In the genomic region with DNA sequence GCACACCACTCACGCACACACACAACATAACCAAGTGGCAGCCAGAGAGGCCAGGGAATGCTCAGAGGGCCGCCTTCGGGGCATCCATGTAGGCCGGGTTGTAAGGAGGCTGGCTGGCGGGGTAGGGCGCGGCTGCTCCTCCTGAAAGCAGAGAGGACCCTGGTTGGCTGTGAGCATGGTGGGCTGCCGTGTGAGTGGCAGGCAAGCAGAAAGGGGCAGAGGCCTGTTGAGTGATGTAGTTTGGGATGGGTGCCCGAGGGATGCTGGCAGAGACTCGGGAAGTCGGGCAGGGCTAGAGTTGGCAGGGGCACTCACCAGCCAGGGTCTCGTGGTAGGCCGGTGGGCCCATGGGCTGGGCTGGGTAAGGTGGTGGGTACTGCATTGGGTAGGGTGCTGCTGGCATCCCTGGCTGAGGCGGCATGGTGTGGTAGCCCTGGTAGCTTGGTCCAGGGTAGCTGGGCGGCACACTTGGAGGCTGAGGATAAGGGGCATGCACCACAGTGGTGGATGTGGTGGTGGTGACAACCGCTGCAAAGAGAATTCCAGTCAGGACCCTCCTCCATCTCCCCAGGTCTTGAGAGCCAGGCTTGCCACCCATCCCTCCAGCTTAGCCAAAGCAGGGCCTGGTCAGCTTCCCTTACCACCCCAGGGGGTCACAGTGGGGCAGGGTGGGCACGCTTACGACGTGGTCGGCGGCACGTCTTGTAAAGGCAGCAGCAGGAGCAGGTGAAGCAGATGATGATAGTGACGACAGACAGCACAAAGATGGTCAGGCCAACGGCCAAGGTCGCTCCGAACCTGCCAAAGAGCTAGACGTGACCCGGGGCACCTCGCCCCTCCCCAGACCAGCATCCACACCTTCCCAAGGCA, we compare ENCODE assay signal across 11 cellular contexts. TPM values are rescaled to one million over a fixed set of nuclear protein-coding genes. Genes with fewer than 3 reads are reported as not detected.
DNase-seq lines count a peak whose midpoint lies in the region; ATAC-seq and TF ChIP-seq lines count a peak whose summit lies in the region.
"Had no signal": no experiment of that assay in that cellular context is flagged by ENCODE, and none has a peak within 500 bp of the region (broad histone marks: within the 10 kb centered on the region; RNA-seq: fewer than 3 reads in every experiment).

No MANE protein-coding gene starts in this region.

- H4K5ac ChIP-seq in IMR-90 (ENCODE audit: low read depth, low read length) = no peak overlapping the region

- H2BK120ac ChIP-seq in IMR-90 (ENCODE audit: low read depth, low read length) (no peak overlapping the region), trophoblast cell (ENCODE audit: insufficient read depth, low read length, poor library complexity) (no peak overlapping the region)

- intact Hi-C loops in Caco-2 (cut with micrococcal nuclease; ENCODE audit: unreplicated experiment) (loop anchor here (10.0 kb wide), 1 partner anchor 196 kb away; a partner anchor contains a TSS), IMR-90 (cut with micrococcal nuclease) (loop anchor here (5.0 kb wide), 1 partner anchor 218 kb away; a partner anchor contains a TSS)

- no peak for TF ChIP-seq RAD21 in IMR-90 (IDR thresholded peaks at IDR 0.05; ENCODE audit: low read length)

- H3K4me3 ChIP-seq in Caco-2 (ENCODE audit: low read depth, low read length) (no peak overlapping the region), IMR-90 (ENCODE audit: insufficient read depth, low read depth, low read length) (no peak overlapping the region), trophoblast cell (ENCODE audit: low read depth, low read length) (no peak overlapping the region)
- H3K4me3 ChIP-seq: gastrocnemius medialis had no signal

- H2BK5ac ChIP-seq in IMR-90 (ENCODE audit: low read depth, low read length, poor library complexity, severe bottlenecking) (no peak overlapping the region), trophoblast cell (ENCODE audit: low read depth, low read length, poor library complexity) (no peak overlapping the region)

- H3K27me3 ChIP-seq in Caco-2 (replicated peaks; ENCODE audit: control insufficient read depth, insufficient read depth, low read length) (no peaks in the 10 kb centered on the region), IMR-90 (ENCODE audit: control insufficient read depth, insufficient read depth, low read length) (no peaks in the 10 kb centered on the region), trophoblast cell (ENCODE audit: insufficient read depth, low read length) (no peaks in the 10 kb centered on the region)
- H3K27me3 ChIP-seq: gastrocnemius medialis had no signal

- H3K27ac ChIP-seq in IMR-90 (ENCODE audit: insufficient read depth, low read length) (no peak overlapping the region), cingulate gyrus (ENCODE audit: low read depth, low read length) (peak overlapping the region; percentile 100), trophoblast cell (ENCODE audit: low read depth, low read length) (no peak overlapping the region)
- H3K27ac ChIP-seq: WERI-Rb-1 had no signal

- H3K18ac ChIP-seq in IMR-90 (ENCODE audit: low read depth, low read length) = no peak overlapping the region
- peak overlapping the region; percentile 10 for H3K18ac ChIP-seq in trophoblast cell (ENCODE audit: low read length)

- POLR2A ChIA-PET in Caco-2 (lab: Charles Lee) = no interaction called here
- POLR2A ChIA-PET in IMR-90 (lab: Charles Lee; ENCODE audit: unreplicated experiment) = no interaction called here

- TF ChIP-seq POLR2A in IMR-90 (IDR thresholded peaks at IDR 0.05; ENCODE audit: low read depth, low read length) = no peak

- H3K79me2 ChIP-seq in trophoblast cell (ENCODE audit: control insufficient read depth, insufficient read depth, low read length, poor library complexity) = peaks cover 10% of the 10 kb centered on the region

- dilution Hi-C loops in IMR-90 (cut with HindIII; ENCODE audit: low sequenced_read_pairs, unreplicated experiment) = no loop called here

- no peak overlapping the region for H2BK12ac ChIP-seq in trophoblast cell (ENCODE audit: low read length)

- H3K14ac ChIP-seq in IMR-90 (replicated peaks; ENCODE audit: low read depth, low read length) (no peak overlapping the region), trophoblast cell (ENCODE audit: low read length) (no peak overlapping the region)

- no peak overlapping the region for H3K4me3 Mint-ChIP-seq in Caco-2 (ENCODE audit: unreplicated experiment)

- H3K4ac ChIP-seq in IMR-90 (ENCODE audit: low read depth, low read length) = no peak overlapping the region
- no peak overlapping the region for H3K4ac ChIP-seq in trophoblast cell (ENCODE audit: low read depth, low read length)

- peaks cover 26% of the 10 kb centered on the region for H3K4me1 ChIP-seq in Caco-2
- H3K4me1 ChIP-seq in IMR-90 (ENCODE audit: control insufficient read depth, insufficient read depth, low read length) = peaks cover 26% of the 10 kb centered on the region
- peaks cover 12 to 21% of the 10 kb centered on the region in 2 experiments for H3K4me1 ChIP-seq in trophoblast cell (ENCODE audit: control insufficient read depth in 1 of 2, insufficient read depth in 2 of 2, low read length in 2 of 2)

- H2AFZ ChIP-seq in IMR-90 (replicated peaks; ENCODE audit: low read length, poor library complexity) (no peak overlapping the region), trophoblast cell (ENCODE audit: insufficient read depth, low read length, poor library complexity) (no peak overlapping the region)

- no peak overlapping the region for H3K23ac ChIP-seq in IMR-90 (ENCODE audit: low read depth, low read length)
- H3K23ac ChIP-seq in trophoblast cell (ENCODE audit: low read length) = no peak overlapping the region

- H3K36me3 Mint-ChIP-seq in Caco-2 (ENCODE audit: insufficient read depth, unreplicated experiment) = peaks cover 46% of the 10 kb centered on the region

- no peaks in the 10 kb centered on the region; the same call in 1 of the 2 replicates for H4K20me1 ChIP-seq in IMR-90 (ENCODE audit: insufficient read depth, low read length)

- no peak overlapping the region for H4K8ac ChIP-seq in IMR-90 (ENCODE audit: low read depth in 2 of 2, low read length in 2 of 2)
- no peak overlapping the region for H4K8ac ChIP-seq in trophoblast cell (ENCODE audit: low read depth, low read length)

- H2AK9ac ChIP-seq in IMR-90 (replicated peaks; ENCODE audit: low read depth, low read length, poor library complexity) = peak overlapping the region; percentile 36

- H3K4me2 ChIP-seq in IMR-90 (ENCODE audit: low read depth, low read length) (no peak overlapping the region), trophoblast cell (ENCODE audit: low read length) (no peak overlapping the region)

- no peak overlapping the region for H4K12ac ChIP-seq in trophoblast cell (ENCODE audit: low read depth, low read length)

- no peak for DNase-seq in Caco-2
- DNase-seq in IMR-90 = no peak
- DNase-seq in trophoblast cell = no peak
- no peak for DNase-seq in SW 1271 (lab: John Stamatoyannopoulos, UW)
- no peak for DNase-seq in iPS-NIHi7 (ENCODE audit: extremely low spot score)
- DNase-seq: NCI-H69, WERI-Rb-1 had no signal

- no peaks in the 10 kb centered on the region for H3K27me3 Mint-ChIP-seq in Caco-2 (ENCODE audit: insufficient read depth, unreplicated experiment)

- H3K9me3 Mint-ChIP-seq in Caco-2 (ENCODE audit: unreplicated experiment) = no peaks in the 10 kb centered on the region

- no peak overlapping the region for H2BK15ac ChIP-seq in IMR-90 (ENCODE audit: low read depth, low read length)

- no peak overlapping the region for H3K56ac ChIP-seq in IMR-90 (ENCODE audit: extremely low read depth, insufficient read depth, low read length)

- no peak overlapping the region for H4K91ac ChIP-seq in IMR-90 (ENCODE audit: insufficient read depth, low read depth, low read length)
- H4K91ac ChIP-seq in trophoblast cell (ENCODE audit: low read depth, low read length) = no peak overlapping the region

- in situ Hi-C loops in IMR-90 (cut with MboI; ENCODE audit: low sequenced_read_pairs) = loop anchor here (5.0 to 10.0 kb wide), 2 partner anchors 88 to 196 kb away; a partner anchor contains a TSS

- no peak overlapping the region for H2BK20ac ChIP-seq in IMR-90 (ENCODE audit: low read depth, low read length)

- 85% methylated on average over 11 of the region's 29 CpGs; no CpG with 5 or more reads in 1 of the 2 experiments for WGBS in IMR-90 (ENCODE audit: extremely low coverage in 2 of 2, insufficient read length in 1 of 2), 2 experiments
- no CpG with 5 or more reads among the region's 29 CpGs for WGBS in trophoblast cell (ENCODE audit: extremely low coverage, insufficient coverage, insufficient read length)

- H2AK5ac ChIP-seq in IMR-90 (ENCODE audit: low read depth, low read length) = no peak overlapping the region
- H2AK5ac ChIP-seq in trophoblast cell (ENCODE audit: low read length) = no peak overlapping the region

- H3K36me3 ChIP-seq in Caco-2 (ENCODE audit: control insufficient read depth, insufficient read depth, low read length) (peaks cover 4% of the 10 kb centered on the region), IMR-90 (ENCODE audit: control insufficient read depth, insufficient read depth, low read length) (peaks cover 34% of the 10 kb centered on the region), trophoblast cell (ENCODE audit: control insufficient read depth in 1 of 2, insufficient read depth in 2 of 2, low read length in 2 of 2) (peaks cover 37 to 41% of the 10 kb centered on the region in 2 experiments)

- BruUV-seq in Caco-2 (replicated peaks; lab: Mats Ljungman, UMichigan) (no TSS peak), IMR-90 (replicated peaks; lab: Mats Ljungman, UMichigan) (no TSS peak)

- TF ChIP-seq CTCF in Caco-2 (IDR thresholded peaks at IDR 0.05; ENCODE audit: insufficient read depth in 1 of 2, low read depth in 1 of 2, low read length in 1 of 2, severe bottlenecking in 1 of 2, unreplicated experiment in 1 of 2) = no peak
- TF ChIP-seq CTCF in IMR-90 (conservative IDR thresholded peaks at IDR 0.05; ENCODE audit: low read depth, low read length) = no peak

- H3K79me1 ChIP-seq in IMR-90 (ENCODE audit: low read depth in 1 of 2, low read length in 2 of 2) (peaks cover 4 to 68% of the 10 kb centered on the region in 2 experiments), trophoblast cell (ENCODE audit: low read length) (peaks cover 21% of the 10 kb centered on the region)

- H3K4me1 Mint-ChIP-seq in Caco-2 (ENCODE audit: low read depth, unreplicated experiment) = peaks cover 16% of the 10 kb centered on the region

- ATAC-seq in IMR-90 (ENCODE audit: low read depth) (no peak), HG03025 (IDR thresholded peaks at IDR 0.05; ENCODE audit: low FRiP score, unreplicated experiment) (no peak), HG03159 (IDR thresholded peaks at IDR 0.05; ENCODE audit: unreplicated experiment) (no peak)
- ATAC-seq: gastrocnemius medialis had no signal

- H3K27ac Mint-ChIP-seq in Caco-2 (ENCODE audit: unreplicated experiment) = peak overlapping the region; percentile 74

- H3K9me1 ChIP-seq in IMR-90 (ENCODE audit: insufficient read depth, low read length) = peaks cover 13% of the 10 kb centered on the region; the same call in 1 of the 2 replicates

- H3K9ac ChIP-seq in IMR-90 (ENCODE audit: low read depth, low read length) = no peak overlapping the region
- no peak overlapping the region for H3K9ac ChIP-seq in trophoblast cell (ENCODE audit: low read length)

- CTCF ChIA-PET in Caco-2 (lab: Charles Lee) (no interaction called here), IMR-90 (lab: Yijun Ruan, JAX) (no interaction called here)

- H3K9me3 ChIP-seq in Caco-2 (no peaks in the 10 kb centered on the region), IMR-90 (ENCODE audit: control insufficient read depth, insufficient read depth, low read length) (no peaks in the 10 kb centered on the region), trophoblast cell (ENCODE audit: insufficient read depth, low read depth, low read length) (no peaks in the 10 kb centered on the region)
- H3K9me3 ChIP-seq: gastrocnemius medialis had no signal

RNA-seq across cellular contexts. Expression of a gene that starts 22.7 kb away (rescaled TPM):
- total RNA-seq in Caco-2 (2022) = 14.4 and 15.9 TPM in 2 replicates
- 7.2 and 10.8 TPM in 2 replicates for total RNA-seq in IMR-90 (2012; rRNA removed)
- polyA plus RNA-seq in IMR-90 (2012; rRNA removed) = 6.8 and 7.2 TPM in 2 replicates
- polyA plus RNA-seq in IMR-90 (2012; cell fraction: cytosol; rRNA removed) = 3.8 and 4.0 TPM in 2 replicates
- 8.2 and 14.4 TPM in 2 replicates for polyA plus RNA-seq in IMR-90 (2012; cell fraction: nucleus; rRNA removed; ENCODE audit: low replicate concordance)
- 9.1 and 9.8 TPM in 2 replicates for polyA plus RNA-seq in trophoblast cell (2013)

RNA-seq across cellular contexts. Expression of a gene that starts 29.2 kb away (rescaled TPM):
- total RNA-seq in Caco-2 (2022) (205 and 227 TPM in 2 replicates), IMR-90 (2012; rRNA removed) (81.9 and 131 TPM in 2 replicates)
- polyA plus RNA-seq in IMR-90 (2012; rRNA removed) = 220 and 240 TPM in 2 replicates
- polyA plus RNA-seq in IMR-90 (2012; cell fraction: cytosol; rRNA removed) = 76.2 and 162 TPM in 2 replicates
- polyA plus RNA-seq in IMR-90 (2012; cell fraction: nucleus; rRNA removed; ENCODE audit: low replicate concordance) = 19.3 and 97.5 TPM in 2 replicates
- polyA plus RNA-seq in trophoblast cell (2013) = 586 and 607 TPM in 2 replicates

RNA-seq across cellular contexts. Expression of a gene that starts 29.4 kb away (rescaled TPM):
- total RNA-seq in Caco-2 (2022) (48.9 and 59.5 TPM in 2 replicates), IMR-90 (2012; rRNA removed) (15.3 and 16.1 TPM in 2 replicates)
- polyA plus RNA-seq in IMR-90 (2012; rRNA removed) = 11.0 TPM in 2 replicates
- 11.0 and 14.3 TPM in 2 replicates for polyA plus RNA-seq in IMR-90 (2012; cell fraction: cytosol; rRNA removed)
- 4.0 and 4.7 TPM in 2 replicates for polyA plus RNA-seq in IMR-90 (2012; cell fraction: nucleus; rRNA removed; ENCODE audit: low replicate concordance)
- 11.1 and 11.5 TPM in 2 replicates for polyA plus RNA-seq in trophoblast cell (2013)

RNA-seq across cellular contexts. Expression of a gene that starts 34.7 kb away (rescaled TPM):
- total RNA-seq in Caco-2 (2022) (213 and 226 TPM in 2 replicates), IMR-90 (2012; rRNA removed) (82.3 and 88.6 TPM in 2 replicates)
- polyA plus RNA-seq in IMR-90 (2012; rRNA removed) = 162 and 181 TPM in 2 replicates
- polyA plus RNA-seq in IMR-90 (2012; cell fraction: cytosol; rRNA removed) = 139 and 294 TPM in 2 replicates
- 81.3 and 139 TPM in 2 replicates for polyA plus RNA-seq in IMR-90 (2012; cell fraction: nucleus; rRNA removed; ENCODE audit: low replicate concordance)
- 314 and 318 TPM in 2 replicates for polyA plus RNA-seq in trophoblast cell (2013)

RNA-seq across cellular contexts. Expression of a gene that starts 39.4 kb away (rescaled TPM):
- total RNA-seq in Caco-2 (2022) = 149 and 164 TPM in 2 replicates
- 5.2 and 9.2 TPM in 2 replicates for total RNA-seq in IMR-90 (2012; rRNA removed)
- 25.3 and 27.0 TPM in 2 replicates for polyA plus RNA-seq in IMR-90 (2012; rRNA removed)
- 11.3 and 16.3 TPM in 2 replicates for polyA plus RNA-seq in IMR-90 (2012; cell fraction: cytosol; rRNA removed)
- polyA plus RNA-seq in IMR-90 (2012; cell fraction: nucleus; rRNA removed; ENCODE audit: low replicate concordance) = 156 and 317 TPM in 2 replicates
- 48.1 and 50.4 TPM in 2 replicates for polyA plus RNA-seq in trophoblast cell (2013)
